Comparison of ENCODE assay signal across 1 cellular context in genomic region chr1:223266632-223267172, GRCh38.
TF ChIP-seq lines count a peak whose summit lies in the region.

No MANE protein-coding gene starts in this region.

TF ChIP-seq in GM23338, 12 proteins besides CTCF, POLR2A, EP300 and RAD21 (continued from another document):
- TF ChIP-seq REST (IDR thresholded peaks at IDR 0.05; ENCODE audit: unreplicated experiment): no peak
- no peak for TF ChIP-seq STAT1 (IDR thresholded peaks at IDR 0.05; ENCODE audit: unreplicated experiment)
- TF ChIP-seq CREB1 (CRISPR knock-in tag; IDR thresholded peaks at IDR 0.05; ENCODE audit: low read depth): no peak
- TF ChIP-seq POLR2AphosphoS5 (IDR thresholded peaks at IDR 0.05; ENCODE audit: low read depth): no peak
